23 cellular contexts compared by ENCODE assay signal in the genomic region with DNA sequence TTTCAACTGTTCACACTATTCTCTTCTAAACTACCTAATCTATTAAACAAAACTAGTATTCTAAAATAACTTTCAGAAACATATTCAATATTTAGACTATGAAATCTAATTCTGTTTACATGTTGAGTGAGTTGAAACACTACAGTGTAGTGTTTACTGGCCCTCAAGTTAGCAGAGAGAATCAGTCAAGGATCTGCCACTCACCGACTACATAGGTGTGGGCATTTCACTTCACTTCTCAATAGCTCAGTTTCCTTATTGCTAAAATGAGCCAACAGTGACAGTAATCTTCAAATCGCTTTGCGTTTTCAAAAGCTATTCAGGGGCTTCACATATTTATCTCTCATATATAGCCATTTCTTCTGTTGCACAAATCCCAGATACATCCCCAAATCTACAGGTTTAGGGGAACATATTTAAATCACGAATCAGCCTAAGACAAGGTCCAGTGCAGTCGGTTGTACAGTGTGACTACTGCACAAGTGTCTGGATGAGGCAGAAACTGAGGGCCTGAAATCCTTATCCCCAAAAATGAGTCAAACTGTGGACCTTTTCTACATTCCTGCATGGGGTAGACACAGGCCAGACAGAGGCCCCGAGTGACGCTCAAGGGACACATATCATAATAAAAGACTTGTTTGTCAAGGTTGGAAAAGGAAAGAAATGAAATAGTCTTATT.
A peak's percentile ranks its signal among the peaks of the same experiment; 100 is the strongest.
DNase-seq lines count a peak whose midpoint lies in the region; ATAC-seq, FAIRE-seq and TF ChIP-seq lines count a peak whose summit lies in the region.
"Had no signal": no experiment of that assay in that cellular context is flagged by ENCODE, and none has a peak within 500 bp of the region (broad histone marks: within the 10 kb centered on the region; RNA-seq: fewer than 3 reads in every experiment).

No MANE protein-coding gene starts in this region.

- H3K4me1 ChIP-seq in endothelial cell of umbilical vein (ENCODE audit: control insufficient read depth, extremely low read depth, insufficient read depth, low read length): peaks cover 30% of the 10 kb centered on the region
- peaks cover 16% of the 10 kb centered on the region for H3K4me1 ChIP-seq in osteoblast (ENCODE audit: insufficient read depth, low read length)
- H3K4me1 ChIP-seq: Caco-2, uterus had no signal

- peak overlapping the region; percentile 86 for H3K4me2 ChIP-seq in endothelial cell of umbilical vein (ENCODE audit: insufficient read depth, low read length)
- H3K4me2 ChIP-seq in osteoblast (ENCODE audit: insufficient read depth, low read length): peak overlapping the region; percentile 61

- no peaks in the 10 kb centered on the region for H3K9me1 ChIP-seq in endothelial cell of umbilical vein (replicated peaks; ENCODE audit: control insufficient read depth, extremely low read depth, insufficient read depth, low read length)

- H3K36me3 ChIP-seq in endothelial cell of umbilical vein (ENCODE audit: control insufficient read depth in 2 of 2, extremely low read depth in 1 of 2, insufficient read depth in 2 of 2, low read length in 2 of 2) (no peaks in the 10 kb centered on the region), osteoblast (ENCODE audit: insufficient read depth, low read length) (no peaks in the 10 kb centered on the region)
- H3K36me3 ChIP-seq: gastroesophageal sphincter, uterus had no signal

- H3K27ac ChIP-seq in endothelial cell of umbilical vein (ENCODE audit: insufficient read depth, low read depth, low read length) (peak overlapping the region; percentile 24), osteoblast (ENCODE audit: low read depth, low read length) (peak overlapping the region; percentile 90)
- H3K27ac ChIP-seq: gastroesophageal sphincter, SK-N-MC, uterus had no signal

- no TSS peak for BruUV-seq in endothelial cell of umbilical vein (replicated peaks; lab: Mats Ljungman, UMichigan)

- H3K9ac ChIP-seq in endothelial cell of umbilical vein (replicated peaks; ENCODE audit: extremely low read depth, insufficient read depth, low read length): no peak overlapping the region

- TF ChIP-seq CTCF in endothelial cell of umbilical vein (IDR thresholded peaks at IDR 0.05; ENCODE audit: extremely low read depth in 1 of 2, insufficient read depth in 1 of 2, low read depth in 1 of 2, low read length in 2 of 2) (no peak), osteoblast (IDR thresholded peaks at IDR 0.05; ENCODE audit: extremely low read depth, low read depth, low read length) (no peak)

- H2AFZ ChIP-seq in endothelial cell of umbilical vein (ENCODE audit: low read depth, low read length) (no peak overlapping the region), osteoblast (ENCODE audit: low read length) (no peak overlapping the region)

- CTCF ChIA-PET in endothelial cell of umbilical vein (lab: Charles Lee): interaction anchor here (1.3 to 3.6 kb wide), 4 partner anchors 8 to 513 kb away, joined by 3 to 12 read pairs (median 4); no protein-coding TSS in a partner anchor

- H3K79me2 ChIP-seq in endothelial cell of umbilical vein (ENCODE audit: control insufficient read depth, insufficient read depth, low read length): peaks cover 5% of the 10 kb centered on the region
- peaks cover 77% of the 10 kb centered on the region for H3K79me2 ChIP-seq in osteoblast (ENCODE audit: insufficient read depth, low read length)

- intact Hi-C loops in endothelial cell of umbilical vein (cut with micrococcal nuclease): loop anchor here (2.0 kb wide), 1 partner anchor 41 kb away; no protein-coding TSS in a partner anchor

- peak; percentile 66 for FAIRE-seq in RCC 7860 (lab: Jason Lieb, UNC)
- FAIRE-seq in endothelial cell of umbilical vein (lab: Jason Lieb, UNC): no peak
- FAIRE-seq in GM12891 (lab: Jason Lieb, UNC): no peak
- FAIRE-seq: H54 had no signal

- no peak for ATAC-seq in HG03039 (IDR thresholded peaks at IDR 0.05; ENCODE audit: unreplicated experiment)
- ATAC-seq: activated CD8-positive, alpha-beta T cell treated with anti-CD3 and anti-CD28 coated beads, Interleukin-2, amount 10 ng/mL, durations not matched to agents 7 days and 5 days; gastroesophageal sphincter; natural killer cell treated with Interleukin-12 subunit alpha and Interleukin-12 subunit beta and Interleukin-15 and Interleukin-18, amount 100 ng/mL, for 72 hours had no signal

- TF ChIP-seq POLR2A in endothelial cell of umbilical vein (IDR thresholded peaks at IDR 0.05; ENCODE audit: low read depth, low read length) (no peak), GM12891 (IDR thresholded peaks at IDR 0.05; ENCODE audit: low read depth, low read length) (no peak)

- DNase-seq in AG20443 (ENCODE audit: low spot score) (peak; percentile 47), RCC 7860 (ENCODE audit: low spot score) (peak; percentile 66), endothelial cell of umbilical vein (ENCODE audit: low read depth, low spot score) (peak; percentile 45), osteoblast (ENCODE audit: insufficient read length, low spot score, missing footprints) (no peak), GM12891 (ENCODE audit: insufficient read length, low spot score) (no peak), NCI-H82 treated with DMSO at 0.1 percent for 48 hours (lab: John Stamatoyannopoulos, UW; ENCODE audit: unreplicated experiment) (no peak), mucosa of gallbladder (ENCODE audit: low spot score) (no peak)
- DNase-seq: activated CD8-positive, alpha-beta T cell treated with anti-CD3 and anti-CD28 coated beads, Interleukin-2, amount 10 ng/mL, durations not matched to agents 7 days and 5 days; Caco-2; caudate nucleus; endodermal cell; GF-D8; MM.1S; NCI-H1694 treated with DMSO at 0.1 percent for 48 hours; NCI-H524; OCI-M1; stimulated activated naive CD4-positive, alpha-beta T cell treated with Interleukin-2 at 50 U/mL for 16 hours; uterus had no signal

- no peaks in the 10 kb centered on the region for H4K20me1 ChIP-seq in endothelial cell of umbilical vein (replicated peaks; ENCODE audit: control insufficient read depth, extremely low read depth, insufficient read depth, low read length)
- no peaks in the 10 kb centered on the region for H4K20me1 ChIP-seq in osteoblast (ENCODE audit: insufficient read depth, low read length)

- dilution Hi-C loops in endothelial cell of umbilical vein (cut with MboI; ENCODE audit: extremely low pct_ligation_motif_present, low sequenced_read_pairs): no loop called here

- H3K4me3 ChIP-seq in endothelial cell of umbilical vein (replicated peaks in 1 of 3; ENCODE audit: insufficient read depth in 1 of 3, low read depth in 1 of 3, low read length in 3 of 3): no peak overlapping the region
- H3K4me3 ChIP-seq in osteoblast (ENCODE audit: insufficient read depth, low read length): no peak overlapping the region
- H3K4me3 ChIP-seq: gastroesophageal sphincter, SK-N-MC, uterus had no signal

- POLR2A ChIA-PET in endothelial cell of umbilical vein (lab: Charles Lee): interaction anchor here (0.5 kb wide), 1 partner anchor 1213 kb away, joined by 4 read pairs; no protein-coding TSS in a partner anchor

- H3K9me3 ChIP-seq in endothelial cell of umbilical vein (replicated peaks; ENCODE audit: control insufficient read depth, insufficient read depth, low read length) (no peaks in the 10 kb centered on the region), osteoblast (ENCODE audit: low read depth, low read length) (no peaks in the 10 kb centered on the region)
- H3K9me3 ChIP-seq: Caco-2, gastroesophageal sphincter, uterus had no signal

- H3K27me3 ChIP-seq in endothelial cell of umbilical vein (ENCODE audit: control insufficient read depth in 2 of 2, insufficient read depth in 2 of 2, low read length in 2 of 2) (no peaks in the 10 kb centered on the region), osteoblast (ENCODE audit: insufficient read depth, low read length) (no peaks in the 10 kb centered on the region)
- H3K27me3 ChIP-seq: gastroesophageal sphincter, uterus had no signal

TF ChIP-seq in endothelial cell of umbilical vein, 7 proteins besides CTCF, POLR2A, EP300 and RAD21:
- TF ChIP-seq POLR2AphosphoS5 (IDR thresholded peaks at IDR 0.05; ENCODE audit: insufficient read depth, low read depth, low read length): no peak
- TF ChIP-seq, protein P1, sequence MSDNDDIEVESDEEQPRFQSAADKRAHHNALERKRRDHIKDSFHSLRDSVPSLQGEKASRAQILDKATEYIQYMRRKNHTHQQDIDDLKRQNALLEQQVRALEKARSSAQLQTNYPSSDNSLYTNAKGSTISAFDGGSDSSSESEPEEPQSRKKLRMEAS (IDR thresholded peaks at IDR 0.05; ENCODE audit: insufficient read depth, insufficient read length): no peak
- TF ChIP-seq JUN (IDR thresholded peaks at IDR 0.05; ENCODE audit: borderline replicate concordance, insufficient read depth, insufficient read length, low read depth): no peak
- TF ChIP-seq FOS (IDR thresholded peaks at IDR 0.05; ENCODE audit: borderline replicate concordance, insufficient read depth, low read length): no peak
- TF ChIP-seq MYC (IDR thresholded peaks at IDR 0.05; ENCODE audit: low read depth, low read length): no peak
- no peak for TF ChIP-seq GATA2 (IDR thresholded peaks at IDR 0.05; ENCODE audit: insufficient read depth, insufficient read length, low read depth, low read length)
- TF ChIP-seq EZH2 (IDR thresholded peaks at IDR 0.05; ENCODE audit: borderline replicate concordance, low read depth, low read length, severe bottlenecking): no peak

TF ChIP-seq in GM12891, 5 proteins besides CTCF, POLR2A, EP300 and RAD21:
- no peak for TF ChIP-seq POLR2AphosphoS5 (IDR thresholded peaks at IDR 0.05; ENCODE audit: low read depth, low read length)
- TF ChIP-seq POU2F2 (IDR thresholded peaks at IDR 0.05; ENCODE audit: low read depth, low read length): no peak
- no peak for TF ChIP-seq TAF1 (IDR thresholded peaks at IDR 0.05; ENCODE audit: low read depth, low read length)
- no peak for TF ChIP-seq PAX5 (IDR thresholded peaks at IDR 0.05; ENCODE audit: insufficient read depth, low read length, severe bottlenecking)
- no peak for TF ChIP-seq SPI1 (IDR thresholded peaks at IDR 0.05; ENCODE audit: low read depth, low read length)
TF ChIP-seq in GM12891: peak in this region for 0.

Comparison
In these comparisons a context has a peak if more than half of its experiments do, and no peak if none do; other contexts are left out.
1. DNase-seq: peak in AG20443 (single experiment), RCC 7860 (single experiment) and endothelial cell of umbilical vein (single experiment); none in osteoblast (single experiment), GM12891 (single experiment), NCI-H82 treated with DMSO at 0.1 percent for 48 hours (single experiment) and mucosa of gallbladder (single experiment).